In genomic region chr13:26011996-26012688, GRCh38 we compare ENCODE assay signal across 7 cellular contexts. TPM values are rescaled to one million over a fixed set of nuclear protein-coding genes. Genes with fewer than 3 reads are reported as not detected.
A peak's percentile ranks its signal among the peaks of the same experiment; 100 is the strongest.
DNase-seq lines count a peak whose midpoint lies in the region; ATAC-seq and TF ChIP-seq lines count a peak whose summit lies in the region.

No MANE protein-coding gene starts in this region.

- WGBS in thymus, result 21% methylated on average over 45 of the region's 45 CpGs

- peaks cover 10% of the 10 kb centered on the region for H3K4me1 Mint-ChIP-seq in activated CD4-positive, alpha-beta T cell treated with anti-CD3 and anti-CD28 coated beads, Interleukin-2, amount 10 ng/mL, durations not matched to agents 7 days and 5 days

- ATAC-seq in HG02571 (IDR thresholded peaks at IDR 0.05; ENCODE audit: unreplicated experiment), result no peak

- H3K27ac ChIP-seq in thymus (ENCODE audit: low read depth), result peak overlapping the region; percentile 38
- no peak overlapping the region for H3K27ac ChIP-seq in colonic mucosa

- no peak for TF ChIP-seq CTCF in colonic mucosa (IDR thresholded peaks at IDR 0.05)

- peak overlapping the region; percentile 49 for H3K4me3 Mint-ChIP-seq in activated CD4-positive, alpha-beta T cell treated with anti-CD3 and anti-CD28 coated beads, Interleukin-2, amount 10 ng/mL, durations not matched to agents 7 days and 5 days

- no peaks in the 10 kb centered on the region for H3K9me3 ChIP-seq in thymus (ENCODE audit: control insufficient read depth)
- H3K9me3 ChIP-seq in colonic mucosa, result no peaks in the 10 kb centered on the region

- DNase-seq in activated CD4-positive, alpha-beta T cell treated with anti-CD3 and anti-CD28 coated beads, Interleukin-2, amount 10 ng/mL, durations not matched to agents 7 days and 5 days, result peak; percentile 52
- DNase-seq in central memory CD4-positive, alpha-beta T cell, result peak; percentile 73
- DNase-seq in putamen (ENCODE audit: low spot score), result peak; percentile 42
- no peak for DNase-seq in colonic mucosa
- no peak for DNase-seq in NCI-H774 (lab: John Stamatoyannopoulos, UW)

- H3K9ac ChIP-seq in colonic mucosa (ENCODE audit: low read depth in 2 of 2, low read length in 2 of 2), result peak overlapping the region in 1 of 2 donors; percentile 5

- POLR2A ChIA-PET in activated CD4-positive, alpha-beta T cell treated with anti-CD3 and anti-CD28 coated beads, Interleukin-2, amount 10 ng/mL, durations not matched to agents 7 days and 5 days (lab: Charles Lee), result interaction anchor here (0.6 kb wide), 1 partner anchor 28 kb away, joined by 3 read pairs; no protein-coding TSS in a partner anchor

- no peaks in the 10 kb centered on the region for H3K36me3 Mint-ChIP-seq in activated CD4-positive, alpha-beta T cell treated with anti-CD3 and anti-CD28 coated beads, Interleukin-2, amount 10 ng/mL, durations not matched to agents 7 days and 5 days (ENCODE audit: low read depth)

- H3K4me3 ChIP-seq in thymus (ENCODE audit: low read length) (peak overlapping the region; percentile 44), colonic mucosa (no peak overlapping the region)

- H3K27ac Mint-ChIP-seq in activated CD4-positive, alpha-beta T cell treated with anti-CD3 and anti-CD28 coated beads, Interleukin-2, amount 10 ng/mL, durations not matched to agents 7 days and 5 days, result peak overlapping the region; percentile 69

- H3K27me3 ChIP-seq in thymus (ENCODE audit: control insufficient read depth, insufficient read depth), result no peaks in the 10 kb centered on the region
- no peaks in the 10 kb centered on the region for H3K27me3 ChIP-seq in colonic mucosa

- no peaks in the 10 kb centered on the region for H3K9me3 Mint-ChIP-seq in activated CD4-positive, alpha-beta T cell treated with anti-CD3 and anti-CD28 coated beads, Interleukin-2, amount 10 ng/mL, durations not matched to agents 7 days and 5 days

- no peaks in the 10 kb centered on the region for H3K27me3 Mint-ChIP-seq in activated CD4-positive, alpha-beta T cell treated with anti-CD3 and anti-CD28 coated beads, Interleukin-2, amount 10 ng/mL, durations not matched to agents 7 days and 5 days

- no peaks in the 10 kb centered on the region for H3K36me3 ChIP-seq in thymus (ENCODE audit: control insufficient read depth, insufficient read depth)
- no peaks in the 10 kb centered on the region for H3K36me3 ChIP-seq in colonic mucosa

- intact Hi-C loops in colonic mucosa (cut with DNase I), result no loop called here

- H3K4me1 ChIP-seq in thymus (ENCODE audit: control insufficient read depth, insufficient read depth, low read length), result no peaks in the 10 kb centered on the region
- no peaks in the 10 kb centered on the region for H3K4me1 ChIP-seq in colonic mucosa

- CTCF ChIA-PET in activated CD4-positive, alpha-beta T cell treated with anti-CD3 and anti-CD28 coated beads, Interleukin-2, amount 10 ng/mL, durations not matched to agents 7 days and 5 days (lab: Charles Lee), result no interaction called here

RNA-seq across cellular contexts. Expression of gene SHISA2, which starts 39.7 kb away (rescaled TPM):
- under 1 TPM; 0.32 to 0.35 TPM for total RNA-seq in activated CD4-positive, alpha-beta T cell treated with anti-CD3 and anti-CD28 coated beads, Interleukin-2, amount 10 ng/mL, durations not matched to agents 7 days and 5 days
- 7.1 TPM for polyA plus RNA-seq in thymus
- total RNA-seq in colonic mucosa, result under 1 TPM; 0.20 to 0.24 TPM

Comparison
In these comparisons a context has a peak if more than half of its experiments do, and no peak if none do; other contexts are left out.
1. DNase-seq: peak in activated CD4-positive, alpha-beta T cell treated with anti-CD3 and anti-CD28 coated beads, Interleukin-2, amount 10 ng/mL, durations not matched to agents 7 days and 5 days (single experiment), central memory CD4-positive, alpha-beta T cell (single experiment) and putamen (single experiment); none in colonic mucosa (single experiment) and NCI-H774 (single experiment).